ENCODE assay signal across 2 cellular contexts in genomic region chr7:28190077-28190476, GRCh38.
TF ChIP-seq lines count a peak whose summit lies in the region.

No MANE protein-coding gene starts in this region.

TF ChIP-seq in GM23338, 12 proteins besides CTCF, POLR2A, EP300 and RAD21:
- TF ChIP-seq JUNB (IDR thresholded peaks at IDR 0.05; ENCODE audit: unreplicated experiment) (no peak), NANOG (IDR thresholded peaks at IDR 0.05; ENCODE audit: borderline replicate concordance) (no peak), EZH2phosphoT487 (IDR thresholded peaks at IDR 0.05; ENCODE audit: unreplicated experiment) (no peak), STAT1 (IDR thresholded peaks at IDR 0.05; ENCODE audit: unreplicated experiment) (no peak), ZNF462 (CRISPR knock-in tag; IDR thresholded peaks at IDR 0.05) (no peak), ZNF331 (CRISPR knock-in tag; IDR thresholded peaks at IDR 0.05; ENCODE audit: low read depth) (no peak), POLR2AphosphoS5 (IDR thresholded peaks at IDR 0.05; ENCODE audit: low read depth) (no peak), EZH2 (IDR thresholded peaks at IDR 0.05; ENCODE audit: low read depth, unreplicated experiment) (no peak), CREB1 (CRISPR knock-in tag; IDR thresholded peaks at IDR 0.05; ENCODE audit: low read depth) (no peak), ZNF114 (CRISPR knock-in tag; IDR thresholded peaks at IDR 0.05) (no peak), ETS1 (IDR thresholded peaks at IDR 0.05) (no peak), REST (IDR thresholded peaks at IDR 0.05; ENCODE audit: unreplicated experiment) (no peak)

TF ChIP-seq in H1, 55 proteins besides CTCF, POLR2A, EP300 and RAD21:
- TF ChIP-seq POLR2AphosphoS5 (IDR thresholded peaks at IDR 0.05; ENCODE audit: low read depth, low read length) (no peak), TAF1 (IDR thresholded peaks at IDR 0.05; ENCODE audit: low read depth, low read length) (no peak), KDM1A (IDR thresholded peaks at IDR 0.05; ENCODE audit: borderline replicate concordance, low read length) (no peak), ZNF274 (IDR thresholded peaks at IDR 0.05; ENCODE audit: borderline replicate concordance, extremely low read depth, low read length) (no peak), TCF12 (IDR thresholded peaks at IDR 0.05; ENCODE audit: low read depth, low read length) (no peak), JUN (IDR thresholded peaks at IDR 0.05; ENCODE audit: low read depth, low read length) (no peak), RBBP5 (IDR thresholded peaks at IDR 0.05; ENCODE audit: borderline replicate concordance, low read depth, low read length) (no peak), TEAD4 (IDR thresholded peaks at IDR 0.05; ENCODE audit: low read depth, low read length) (no peak)
